ENCODE assay signal across 23 cellular contexts in the genomic region with DNA sequence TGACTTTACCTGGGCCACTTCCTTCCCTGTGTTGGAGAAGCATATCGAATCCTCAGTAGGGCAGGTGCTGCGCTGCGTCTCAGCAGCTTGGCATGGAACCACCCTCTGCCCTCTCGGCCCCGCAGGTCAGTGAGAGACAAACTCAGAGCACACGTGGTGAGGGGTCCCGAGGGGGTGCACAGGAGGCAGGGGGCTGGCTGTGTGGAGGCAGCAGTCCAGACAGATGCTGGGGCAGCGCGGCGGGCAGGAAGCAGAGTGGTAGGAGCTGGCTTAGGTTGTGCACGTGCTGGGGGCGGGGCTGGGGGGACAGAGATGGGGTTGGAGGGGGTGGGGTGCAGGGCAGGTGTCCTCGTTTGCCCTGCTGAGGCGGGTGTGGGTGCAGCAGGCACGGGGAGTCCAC. TPM values are rescaled to one million over a fixed set of nuclear protein-coding genes. Genes with fewer than 3 reads are reported as not detected.
DNase-seq lines count a peak whose midpoint lies in the region; ATAC-seq and TF ChIP-seq lines count a peak whose summit lies in the region.
"Had no signal": no experiment of that assay in that cellular context is flagged by ENCODE, and none has a peak within 500 bp of the region (broad histone marks: within the 10 kb centered on the region; RNA-seq: fewer than 3 reads in every experiment).

No MANE protein-coding gene starts in this region.

- H3F3A ChIP-seq in SK-N-SH (replicated peaks; ENCODE audit: insufficient read depth), result peaks cover 4% of the 10 kb centered on the region

- POLR2A ChIA-PET in SK-N-SH (lab: Yijun Ruan, JAX), result no interaction called here

- H3K4me2 ChIP-seq in SK-N-SH, result no peak overlapping the region
- H3K4me2 ChIP-seq in neuronal stem cell (ENCODE audit: insufficient read depth, low read length, poor library complexity, severe bottlenecking), result no peak overlapping the region
- H3K4me2 ChIP-seq: KMS-11 had no signal

- no peak for ATAC-seq in SK-N-SH treated with all-trans-retinoic acid at 6 μM for 48 hours
- no peak for ATAC-seq in HG03135 (IDR thresholded peaks at IDR 0.05; ENCODE audit: unreplicated experiment)
- ATAC-seq in HG03280 (IDR thresholded peaks at IDR 0.05; ENCODE audit: unreplicated experiment), result no peak
- no peak for ATAC-seq in HG03196 (IDR thresholded peaks at IDR 0.05; ENCODE audit: unreplicated experiment)
- ATAC-seq: HCT116, PC-3 had no signal

- no peak overlapping the region for H2BK5ac ChIP-seq in neuronal stem cell (ENCODE audit: low read length)

- peaks cover 31% of the 10 kb centered on the region for H3K36me3 Mint-ChIP-seq in chondrocyte (ENCODE audit: low read depth)

- H2AK5ac ChIP-seq in neuronal stem cell (ENCODE audit: low read depth, low read length), result no peak overlapping the region

- no peak for TF ChIP-seq RAD21 in SK-N-SH (IDR thresholded peaks at IDR 0.05; ENCODE audit: low read length)

- DNase-seq in SK-N-SH (peak; percentile 34), chondrocyte (ENCODE audit: low spot score) (peak; percentile 60), neuronal stem cell (ENCODE audit: low spot score) (no peak), suprapubic skin (ENCODE audit: low spot score in 2 of 2) (peak; percentile 59)
- DNase-seq: CD8-positive, alpha-beta memory T cell; DND-41; MM.1S; NCI-H2029; NCI-H446 treated with DMSO at 0.1 percent for 48 hours; NCI-H526; NCI-H82; NK-92 treated with Interleukin-12 subunit alpha and Interleukin-12 subunit beta, amount 100 ng/mL, for 24 hours; PC-3 had no signal

- H3K4me3 ChIP-seq in SK-N-SH (ENCODE audit: low read depth in 2 of 2, low read length in 1 of 2) (no peak overlapping the region), neuronal stem cell (ENCODE audit: low read length in 2 of 2) (no peak overlapping the region), suprapubic skin (no peak overlapping the region)

- H3K9me2 ChIP-seq in SK-N-SH, result no peaks in the 10 kb centered on the region

- H3K4me3 Mint-ChIP-seq in chondrocyte (ENCODE audit: unreplicated experiment), result no peak overlapping the region
- H3K4me3 Mint-ChIP-seq: B cell; CD14-positive monocyte; CD8-positive, alpha-beta memory T cell had no signal

- no peak overlapping the region for H3K27ac ChIP-seq in SK-N-SH (ENCODE audit: low read depth in 2 of 2, low read length in 1 of 2)
- no peak overlapping the region for H3K27ac ChIP-seq in neuronal stem cell (replicated peaks; ENCODE audit: low read length)
- no peak overlapping the region for H3K27ac ChIP-seq in suprapubic skin
- H3K27ac ChIP-seq: 22Rv1, KMS-11 had no signal

- WGBS in SK-N-SH (ENCODE audit: low lambda C conversion rate), result 96% methylated on average over 13 of the region's 15 CpGs
- no CpG with 5 or more reads among the region's 15 CpGs for WGBS in neuronal stem cell (ENCODE audit: extremely low coverage in 2 of 2, insufficient read length in 2 of 2, insufficient replicate concordance in 1 of 2), 2 donors
- 82% methylated on average over 14 of the region's 15 CpGs for WGBS in suprapubic skin

- H3K4me1 ChIP-seq in SK-N-SH (ENCODE audit: control insufficient read depth in 1 of 2, insufficient read depth in 2 of 2, low read depth in 1 of 2, low read length in 1 of 2), result peaks cover 0 to 21% of the 10 kb centered on the region in 2 experiments; a peak in 1 of 4 replicates
- peaks cover 4 to 5% of the 10 kb centered on the region in 2 donors for H3K4me1 ChIP-seq in neuronal stem cell (ENCODE audit: control insufficient read depth in 2 of 2, insufficient read depth in 1 of 2, low read depth in 1 of 2, low read length in 2 of 2)
- H3K4me1 ChIP-seq in suprapubic skin, result no peaks in the 10 kb centered on the region

- no peak overlapping the region for H2BK120ac ChIP-seq in neuronal stem cell (ENCODE audit: low read depth, low read length)

- H3K18ac ChIP-seq in neuronal stem cell (ENCODE audit: low read length), result peak overlapping the region; percentile 35

- H3K9me3 ChIP-seq in SK-N-SH, result no peaks in the 10 kb centered on the region
- no peaks in the 10 kb centered on the region for H3K9me3 ChIP-seq in neuronal stem cell (replicated peaks in 1 of 2; ENCODE audit: control insufficient read depth in 2 of 2, insufficient read depth in 1 of 2, low read depth in 1 of 2, low read length in 2 of 2)
- no peaks in the 10 kb centered on the region for H3K9me3 ChIP-seq in suprapubic skin

- TF ChIP-seq EP300 in SK-N-SH (IDR thresholded peaks at IDR 0.05; ENCODE audit: borderline replicate concordance in 1 of 2, low read depth in 1 of 2, low read length in 1 of 2) (no peak), suprapubic skin (IDR thresholded peaks at IDR 0.05) (no peak)

- no peaks in the 10 kb centered on the region for H3K27me3 Mint-ChIP-seq in chondrocyte (ENCODE audit: low read depth)
- H3K27me3 Mint-ChIP-seq: B cell; CD8-positive, alpha-beta memory T cell; IgD-negative memory B cell had no signal

- TF ChIP-seq CTCF in SK-N-SH (IDR thresholded peaks at IDR 0.05), result no peak
- no peak for TF ChIP-seq CTCF in chondrocyte (IDR thresholded peaks at IDR 0.05)
- no peak for TF ChIP-seq CTCF in suprapubic skin (IDR thresholded peaks at IDR 0.05)

- H2AFZ ChIP-seq in SK-N-SH (ENCODE audit: low read depth), result no peak overlapping the region
- no peak overlapping the region for H2AFZ ChIP-seq in neuronal stem cell (ENCODE audit: low read length)

- TF ChIP-seq POLR2A in suprapubic skin (IDR thresholded peaks at IDR 0.05), result no peak

- H3K9me3 Mint-ChIP-seq in chondrocyte (ENCODE audit: low read depth), result no peaks in the 10 kb centered on the region
- H3K9me3 Mint-ChIP-seq: CD14-positive monocyte; CD8-positive, alpha-beta memory T cell; IgD-negative memory B cell had no signal

- no peak overlapping the region for H3K27ac Mint-ChIP-seq in chondrocyte (ENCODE audit: unreplicated experiment)
- H3K27ac Mint-ChIP-seq: B cell had no signal

- peaks cover 2% of the 10 kb centered on the region for H3K79me1 ChIP-seq in neuronal stem cell (ENCODE audit: low read depth, low read length)

- H3K27me3 ChIP-seq in SK-N-SH (ENCODE audit: insufficient read depth) (no peaks in the 10 kb centered on the region), neuronal stem cell (ENCODE audit: control insufficient read depth in 3 of 3, insufficient read depth in 3 of 3, low read depth in 1 of 3, low read length in 3 of 3) (no peaks in the 10 kb centered on the region), suprapubic skin (no peaks in the 10 kb centered on the region)

- H4K20me1 ChIP-seq in SK-N-SH (ENCODE audit: insufficient read depth), result no peaks in the 10 kb centered on the region

- CTCF ChIA-PET in SK-N-SH (lab: Yijun Ruan, JAX), result interaction anchor here (1.0 to 8.2 kb wide), 3 partner anchors 10 to 384 kb away, joined by 3 to 40 read pairs (median 4); no protein-coding TSS in a partner anchor

- H3K4me1 Mint-ChIP-seq in chondrocyte (ENCODE audit: low read depth), result peaks cover 5% of the 10 kb centered on the region
- H3K4me1 Mint-ChIP-seq: CD14-positive monocyte had no signal

- H4K91ac ChIP-seq in neuronal stem cell (ENCODE audit: low read depth, low read length, poor library complexity), result no peak overlapping the region

- H3K79me2 ChIP-seq in SK-N-SH (ENCODE audit: insufficient read depth), result no peaks in the 10 kb centered on the region

- no peak overlapping the region for H2BK12ac ChIP-seq in neuronal stem cell (ENCODE audit: low read length)

- H3K14ac ChIP-seq in neuronal stem cell (ENCODE audit: low read length), result no peak overlapping the region

- H3K9ac ChIP-seq in SK-N-SH (no peak overlapping the region), neuronal stem cell (ENCODE audit: low read depth, low read length, poor library complexity) (no peak overlapping the region)
- H3K9ac ChIP-seq: KMS-11 had no signal

- no peak overlapping the region for H4K8ac ChIP-seq in neuronal stem cell (ENCODE audit: low read depth, low read length)

- H3K23ac ChIP-seq in neuronal stem cell (ENCODE audit: low read depth, low read length, poor library complexity), result peak overlapping the region; percentile 77

- peak overlapping the region; percentile 32 for H3K4ac ChIP-seq in neuronal stem cell (ENCODE audit: low read length)

- peaks cover 31 to 77% of the 10 kb centered on the region in 2 experiments for H3K36me3 ChIP-seq in SK-N-SH (replicated peaks in 1 of 2; ENCODE audit: control insufficient read depth in 1 of 2, insufficient read depth in 2 of 2, low read length in 1 of 2)
- peaks cover 43 to 73% of the 10 kb centered on the region in 2 donors for H3K36me3 ChIP-seq in neuronal stem cell (replicated peaks in 1 of 2; ENCODE audit: control insufficient read depth in 2 of 2, insufficient read depth in 2 of 2, low read length in 2 of 2)
- H3K36me3 ChIP-seq in suprapubic skin, result peaks cover 80% of the 10 kb centered on the region

- no peak overlapping the region for H2BK15ac ChIP-seq in neuronal stem cell (ENCODE audit: low read length)

TF ChIP-seq in SK-N-SH, 30 proteins besides CTCF, POLR2A, EP300 and RAD21 (continues in another document):
- no peak for TF ChIP-seq NRF1 (IDR thresholded peaks at IDR 0.05; ENCODE audit: low read depth, low read length)
- TF ChIP-seq JUND (IDR thresholded peaks at IDR 0.05), result no peak
- no peak for TF ChIP-seq GATA2 (CRISPR knock-in tag; IDR thresholded peaks at IDR 0.05)

TF ChIP-seq in SK-N-SH treated with all-trans-retinoic acid at 6 μM for 48 hours, 23 proteins besides CTCF, POLR2A, EP300 and RAD21 (continues in another document):
- no peak for TF ChIP-seq TCF4 (CRISPR knock-in tag; IDR thresholded peaks at IDR 0.05; ENCODE audit: borderline replicate concordance)
- no peak for TF ChIP-seq ARNTL (CRISPR knock-in tag; IDR thresholded peaks at IDR 0.05; ENCODE audit: borderline replicate concordance, low read depth)
- TF ChIP-seq ZFP30 (CRISPR knock-in tag; IDR thresholded peaks at IDR 0.05), result no peak

RNA-seq across cellular contexts. Expression of a gene that starts 33.1 kb away (rescaled TPM):
- 54.0 and 56.6 TPM in 2 replicates for polyA plus RNA-seq in SK-N-SH (2012; rRNA removed)
- 57.7 and 66.5 TPM in 2 replicates for polyA plus RNA-seq in SK-N-SH (2012; cell fraction: cytosol; rRNA removed)
- 47.8 and 62.1 TPM in 2 replicates for polyA plus RNA-seq in SK-N-SH (2012; cell fraction: nucleus; rRNA removed)
- total RNA-seq in chondrocyte (47.3 to 61.7 TPM (median 50.3 TPM) in 3 replicates), suprapubic skin (10 to 100 TPM; 39.3 to 70.8 (median 41.7) TPM)
- 74.1 TPM for polyA plus RNA-seq in neuronal stem cell (2013, experiment 1 of 2)
- polyA plus RNA-seq in neuronal stem cell (2013, experiment 2 of 2), result 73.2 TPM

RNA-seq across cellular contexts. Expression of a gene that starts 35.1 kb away (rescaled TPM):
- polyA plus RNA-seq in SK-N-SH (2012; rRNA removed), result 1.0 and 2.5 TPM in 2 replicates
- polyA plus RNA-seq in SK-N-SH (2012; cell fraction: cytosol; rRNA removed), result 0.45 and 0.84 TPM in 2 replicates
- polyA plus RNA-seq in SK-N-SH (2012; cell fraction: nucleus; rRNA removed), result 9.5 and 16.8 TPM in 2 replicates
- not detected in 3 replicates for total RNA-seq in chondrocyte
- 20.7 TPM for polyA plus RNA-seq in neuronal stem cell (2013, experiment 1 of 2)
- 20.8 TPM for polyA plus RNA-seq in neuronal stem cell (2013, experiment 2 of 2)
- 1 to 10 TPM in 2 of 4 donors, under 1 TPM in 1, not detected in 1; 0.81 to 2.8 (median 1.4) TPM for total RNA-seq in suprapubic skin
- total RNA-seq: PC-3 had no signal
